In genomic region chr16:67457611-67458010, GRCh38 we compare ENCODE assay signal across 20 cellular contexts. TPM values are rescaled to one million over a fixed set of nuclear protein-coding genes. Genes with fewer than 3 reads are reported as not detected.
DNase-seq lines count a peak whose midpoint lies in the region; ATAC-seq, FAIRE-seq and TF ChIP-seq lines count a peak whose summit lies in the region.
"Had no signal": no experiment of that assay in that cellular context is flagged by ENCODE, and none has a peak within 500 bp of the region (broad histone marks: within the 10 kb centered on the region; RNA-seq: fewer than 3 reads in every experiment).

No MANE protein-coding gene starts in this region.

- in situ Hi-C loops in HepG2 (cut with HindIII; ENCODE audit: extremely low pct_ligation_motif_present, low pct_unique_long_range_greater_than_20kb): no loop called here
- in situ Hi-C loops in gastrocnemius medialis (cut with MboI; ENCODE audit: low sequenced_read_pairs in 4 of 4): no loop called here

- no peak for DNase-seq in HepG2 (ENCODE audit: low spot score)
- no peak for DNase-seq in right lobe of liver
- DNase-seq in left lung: no peak
- no peak for DNase-seq in gastrocnemius medialis
- DNase-seq in SIG-M5 treated with dmso at 0.1 percent for 504 hours (lab: John Stamatoyannopoulos, UW; ENCODE audit: unreplicated experiment): no peak
- DNase-seq in stimulated activated naive CD8-positive, alpha-beta T cell treated with anti-CD3 and anti-CD28 coated beads, Interleukin-15, amount 100 ng/mL, for 72 hours: no peak
- DNase-seq in left lobe of liver (ENCODE audit: low spot score): no peak
- no peak for DNase-seq in trophoblast cell
- DNase-seq: activated CD8-positive, alpha-beta T cell treated with anti-CD3 and anti-CD28 coated beads for 36 hours; adrenal gland; CD8-positive, alpha-beta T cell; mesendoderm; MM.1S; NCI-H187; NCI-H526 treated with DMSO at 0.1 percent for 48 hours; PC-3 had no signal

- no peak overlapping the region for H2AK5ac ChIP-seq in trophoblast cell (ENCODE audit: low read length)

- no peak overlapping the region for H3K4me2 ChIP-seq in HepG2 (ENCODE audit: low read depth, low read length)
- H3K4me2 ChIP-seq in trophoblast cell (ENCODE audit: low read length): no peak overlapping the region

- no peak overlapping the region for H3K4ac ChIP-seq in trophoblast cell (ENCODE audit: low read depth, low read length)

- H3K14ac ChIP-seq in trophoblast cell (ENCODE audit: low read length): no peak overlapping the region

- H3K9me3 Mint-ChIP-seq in stimulated activated naive CD8-positive, alpha-beta T cell treated with anti-CD3 and anti-CD28 coated beads, Interleukin-15, amount 100 ng/mL, for 72 hours: no peaks in the 10 kb centered on the region
- H3K9me3 Mint-ChIP-seq: activated CD8-positive, alpha-beta T cell treated with anti-CD3 and anti-CD28 coated beads for 36 hours; activated T-helper 1 cell treated with anti-CD3 and anti-CD28 coated beads, Interleukin-12 subunit alpha, Interleukin-12 subunit beta, Interleukin-2, Interleukin-4 antibody, amounts not matched to agents 30 ng/mL and 10 ng/mL and 1 ng/mL, durations not matched to agents 14 hours and 24 hours and 36 hours; CD8-positive, alpha-beta T cell had no signal

- H3K27me3 Mint-ChIP-seq in stimulated activated naive CD8-positive, alpha-beta T cell treated with anti-CD3 and anti-CD28 coated beads, Interleukin-15, amount 100 ng/mL, for 72 hours: no peaks in the 10 kb centered on the region
- H3K27me3 Mint-ChIP-seq: activated CD8-positive, alpha-beta T cell treated with anti-CD3 and anti-CD28 coated beads for 36 hours; progenitor cell of endocrine pancreas had no signal

- H3K18ac ChIP-seq in trophoblast cell (ENCODE audit: low read length): no peak overlapping the region

- POLR2A ChIA-PET in HepG2 (lab: Yijun Ruan, JAX): no interaction called here

- H3K23ac ChIP-seq in trophoblast cell (ENCODE audit: low read length): no peak overlapping the region

- H3K4me3 ChIP-seq in HepG2 (replicated peaks in 1 of 3; ENCODE audit: insufficient read depth in 1 of 3, low read depth in 2 of 3, low read length in 3 of 3) (no peak overlapping the region), right lobe of liver (no peak overlapping the region), left lung (no peak overlapping the region), gastrocnemius medialis (no peak overlapping the region), trophoblast cell (ENCODE audit: low read depth, low read length) (no peak overlapping the region)
- H3K4me3 ChIP-seq: adrenal gland had no signal

- no peak overlapping the region for H2BK12ac ChIP-seq in trophoblast cell (ENCODE audit: low read length)

- H3K4me1 ChIP-seq in HepG2 (ENCODE audit: insufficient read depth, low read length) (peaks cover 22% of the 10 kb centered on the region), right lobe of liver (peaks cover 0 to 29% (median 17%) of the 10 kb centered on the region in 4 donors), left lung (peaks cover 41 to 74% of the 10 kb centered on the region in 2 donors), gastrocnemius medialis (peaks cover 73 to 77% of the 10 kb centered on the region in 2 donors), trophoblast cell (ENCODE audit: control insufficient read depth in 1 of 2, insufficient read depth in 2 of 2, low read length in 2 of 2) (peaks cover 2 to 5% of the 10 kb centered on the region in 2 experiments)

- H3K4me3 Mint-ChIP-seq in stimulated activated naive CD8-positive, alpha-beta T cell treated with anti-CD3 and anti-CD28 coated beads, Interleukin-15, amount 100 ng/mL, for 72 hours: no peak overlapping the region
- H3K4me3 Mint-ChIP-seq: activated CD8-positive, alpha-beta T cell treated with anti-CD3 and anti-CD28 coated beads for 36 hours; activated T-helper 1 cell treated with anti-CD3 and anti-CD28 coated beads, Interleukin-12 subunit alpha, Interleukin-12 subunit beta, Interleukin-2, Interleukin-4 antibody, amounts not matched to agents 30 ng/mL and 10 ng/mL and 1 ng/mL, durations not matched to agents 14 hours and 24 hours and 36 hours; CD8-positive, alpha-beta T cell had no signal

- peak overlapping the region in 1 of 2 donors; percentile 56 for H3K27ac Mint-ChIP-seq in stimulated activated naive CD8-positive, alpha-beta T cell treated with anti-CD3 and anti-CD28 coated beads, Interleukin-15, amount 100 ng/mL, for 72 hours
- H3K27ac Mint-ChIP-seq: activated CD8-positive, alpha-beta T cell treated with anti-CD3 and anti-CD28 coated beads for 36 hours; activated T-helper 1 cell treated with anti-CD3 and anti-CD28 coated beads, Interleukin-12 subunit alpha, Interleukin-12 subunit beta, Interleukin-2, Interleukin-4 antibody, amounts not matched to agents 30 ng/mL and 10 ng/mL and 1 ng/mL, durations not matched to agents 14 hours and 24 hours and 36 hours; progenitor cell of endocrine pancreas had no signal

- H3K4me1 Mint-ChIP-seq in stimulated activated naive CD8-positive, alpha-beta T cell treated with anti-CD3 and anti-CD28 coated beads, Interleukin-15, amount 100 ng/mL, for 72 hours: peaks cover 13% of the 10 kb centered on the region

- H2BK5ac ChIP-seq in trophoblast cell (ENCODE audit: low read depth, low read length, poor library complexity): no peak overlapping the region

- H2BK120ac ChIP-seq in trophoblast cell (ENCODE audit: insufficient read depth, low read length, poor library complexity): no peak overlapping the region

- TF ChIP-seq EP300 in HepG2 (IDR thresholded peaks at IDR 0.05; ENCODE audit: low read depth in 2 of 2, low read length in 2 of 2) (no peak), HepG2 (CRISPR knock-in tag; IDR thresholded peaks at IDR 0.05; ENCODE audit: borderline replicate concordance) (no peak)

- ATAC-seq in HepG2: no peak
- no peak for ATAC-seq in right lobe of liver
- no peak for ATAC-seq in left lung
- no peak for ATAC-seq in gastrocnemius medialis
- ATAC-seq in stimulated activated naive CD8-positive, alpha-beta T cell treated with anti-CD3 and anti-CD28 coated beads, Interleukin-15, amount 100 ng/mL, for 72 hours: no peak
- no peak for ATAC-seq in left lobe of liver
- ATAC-seq: activated CD8-positive, alpha-beta T cell treated with anti-CD3 and anti-CD28 coated beads for 36 hours; CD8-positive, alpha-beta T cell; PC-3 had no signal

- FAIRE-seq in HepG2 (lab: Jason Lieb, UNC): no peak
- FAIRE-seq: HTR-8/SVneo had no signal

- H3K9ac ChIP-seq in HepG2 (ENCODE audit: insufficient read depth, low read depth, low read length) (no peak overlapping the region), trophoblast cell (ENCODE audit: low read length) (no peak overlapping the region)

- TF ChIP-seq POLR2A in HepG2 (IDR thresholded peaks at IDR 0.05; ENCODE audit: insufficient read depth in 1 of 2, low read depth in 2 of 2, low read length in 2 of 2): no peak
- TF ChIP-seq POLR2A in right lobe of liver (IDR thresholded peaks at IDR 0.05): no peak
- no peak for TF ChIP-seq POLR2A in gastrocnemius medialis (IDR thresholded peaks at IDR 0.05)

- no peaks in the 10 kb centered on the region for H3K9me3 ChIP-seq in HepG2 (ENCODE audit: low read length)
- H3K9me3 ChIP-seq in right lobe of liver: no peaks in the 10 kb centered on the region
- H3K9me3 ChIP-seq in left lung: no peaks in the 10 kb centered on the region
- no peaks in the 10 kb centered on the region for H3K9me3 ChIP-seq in gastrocnemius medialis
- H3K9me3 ChIP-seq in trophoblast cell (ENCODE audit: insufficient read depth, low read depth, low read length): no peaks in the 10 kb centered on the region
- H3K9me3 ChIP-seq: adrenal gland had no signal

- no peak overlapping the region for H4K12ac ChIP-seq in trophoblast cell (ENCODE audit: low read depth, low read length)

- no peak overlapping the region for H4K8ac ChIP-seq in trophoblast cell (ENCODE audit: low read depth, low read length)

- CTCF ChIA-PET in HepG2 (lab: Yijun Ruan, JAX; ENCODE audit: low intra/inter-chr PET ratio, low total read pairs): no interaction called here

- no peak overlapping the region for H4K91ac ChIP-seq in trophoblast cell (ENCODE audit: low read depth, low read length)

- intact Hi-C loops in HepG2 (cut with micrococcal nuclease; ENCODE audit: unreplicated experiment): no loop called here
- intact Hi-C loops in right lobe of liver (cut with DNase I): no loop called here
- intact Hi-C loops in left lung (cut with DNase I): no loop called here
- intact Hi-C loops in gastrocnemius medialis (cut with DNase I; ENCODE audit: low total_unique reads): no loop called here

- TF ChIP-seq RAD21 in HepG2 (CRISPR knock-in tag; IDR thresholded peaks at IDR 0.05): no peak

- H3K27ac ChIP-seq in HepG2 (ENCODE audit: extremely low read length, insufficient read depth, low read length): no peak overlapping the region
- peak overlapping the region in 1 of 3 donors; percentile 47 for H3K27ac ChIP-seq in right lobe of liver
- H3K27ac ChIP-seq in left lung: peak overlapping the region; percentile 71 to 75
- peak overlapping the region; percentile 54 to 90 (median 70) for H3K27ac ChIP-seq in gastrocnemius medialis
- no peak overlapping the region for H3K27ac ChIP-seq in trophoblast cell (ENCODE audit: low read depth, low read length)

- no peaks in the 10 kb centered on the region for H3K79me1 ChIP-seq in trophoblast cell (ENCODE audit: low read length)

- TF ChIP-seq CTCF in HepG2 (CRISPR knock-in tag; IDR thresholded peaks at IDR 0.05): no peak
- no peak for TF ChIP-seq CTCF in right lobe of liver (IDR thresholded peaks at IDR 0.05)
- no peak for TF ChIP-seq CTCF in left lung (IDR thresholded peaks at IDR 0.05)
- no peak for TF ChIP-seq CTCF in gastrocnemius medialis (IDR thresholded peaks at IDR 0.05 in 4 of 5, conservative IDR thresholded peaks at IDR 0.05 in 1 of 5)

- BruUV-seq in HepG2 (replicated peaks; lab: Mats Ljungman, UMichigan): no TSS peak

- H3K36me3 ChIP-seq in HepG2 (replicated peaks in 1 of 2; ENCODE audit: control insufficient read depth in 1 of 2, insufficient read depth in 2 of 2, low read length in 2 of 2) (peaks cover 6 to 16% of the 10 kb centered on the region in 2 experiments; a peak in 4 of 5 replicates), right lobe of liver (peaks cover 0 to under 1% (median 0%) of the 10 kb centered on the region in 4 donors), left lung (peaks cover 0 to 47% of the 10 kb centered on the region in 2 donors), gastrocnemius medialis (no peaks in the 10 kb centered on the region), trophoblast cell (ENCODE audit: control insufficient read depth in 1 of 2, insufficient read depth in 2 of 2, low read length in 2 of 2) (peaks cover 26 to 30% of the 10 kb centered on the region in 2 experiments)

- H4K20me1 ChIP-seq in HepG2 (ENCODE audit: insufficient read depth, low read length): no peaks in the 10 kb centered on the region; the same call in 1 of the 2 replicates

- WGBS in HepG2 (ENCODE audit: low lambda C conversion rate): 88% methylated on average over 7 of the region's 7 CpGs
- 100% methylated on average over 1 of the region's 7 CpGs for WGBS in right lobe of liver (ENCODE audit: insufficient coverage, low coverage, low lambda C conversion rate, missing lambda C conversion rate)
- no CpG with 5 or more reads among the region's 7 CpGs for WGBS in trophoblast cell (ENCODE audit: extremely low coverage, insufficient coverage, insufficient read length)

- H2AFZ ChIP-seq in HepG2 (ENCODE audit: low read length): no peak overlapping the region
- H2AFZ ChIP-seq in trophoblast cell (ENCODE audit: insufficient read depth, low read length, poor library complexity): no peak overlapping the region

- no peaks in the 10 kb centered on the region for H3K27me3 ChIP-seq in HepG2 (ENCODE audit: control insufficient read depth in 1 of 2, insufficient read depth in 2 of 2, low read length in 2 of 2)
- H3K27me3 ChIP-seq in right lobe of liver: no peaks in the 10 kb centered on the region
- H3K27me3 ChIP-seq in left lung: no peaks in the 10 kb centered on the region
- H3K27me3 ChIP-seq in gastrocnemius medialis: no peaks in the 10 kb centered on the region
- H3K27me3 ChIP-seq in trophoblast cell (ENCODE audit: insufficient read depth, low read length): no peaks in the 10 kb centered on the region
- H3K27me3 ChIP-seq: adrenal gland had no signal

- H3K79me2 ChIP-seq in HepG2 (ENCODE audit: insufficient read depth, low read length) (no peaks in the 10 kb centered on the region), trophoblast cell (ENCODE audit: control insufficient read depth, insufficient read depth, low read length, poor library complexity) (no peaks in the 10 kb centered on the region)

RNA-seq across cellular contexts. Expression of gene ATP6V0D1, which starts 23.3 kb away (rescaled TPM):
- total RNA-seq in HepG2 (2016; rRNA removed; fragmentation: Illumina TruSeq; extraction: Trizol) (49.5 and 51.1 TPM in 2 replicates), right lobe of liver (10 to 100 TPM; 33.6 to 84.6 (median 47.0) TPM), left lung (100 to 1,000 TPM; 142 to 185 TPM), gastrocnemius medialis (100 to 1,000 TPM; 117 to 211 (median 157) TPM), left lobe of liver (48.2 TPM)
- total RNA-seq in HepG2 (2016; cell fraction: cytosol; rRNA removed; fragmentation: Illumina TruSeq; extraction: Trizol; ENCODE audit: low read depth): 13.5 and 16.0 TPM in 2 replicates
- total RNA-seq in HepG2 (2016; cell fraction: insoluble cytoplasmic fraction; rRNA removed; fragmentation: Illumina TruSeq; extraction: Trizol): 45.3 and 52.4 TPM in 2 replicates
- 23.6 and 25.5 TPM in 2 replicates for total RNA-seq in HepG2 (2016; cell fraction: membrane; rRNA removed; fragmentation: Illumina TruSeq; extraction: Trizol)
- total RNA-seq in HepG2 (2016; cell fraction: nucleus; rRNA removed; fragmentation: Illumina TruSeq; extraction: Trizol): 26.3 and 30.4 TPM in 2 replicates
- 54.2 and 61.3 TPM in 2 replicates for polyA plus RNA-seq in HepG2 (2011; rRNA removed)
- 55.2 and 57.9 TPM in 2 replicates for polyA plus RNA-seq in HepG2 (2011; cell fraction: cytosol; rRNA removed)
- 32.7 and 35.9 TPM in 2 replicates for polyA plus RNA-seq in HepG2 (2011; cell fraction: nucleus; rRNA removed)
- 29.3 and 41.3 TPM in 2 replicates for polyA plus RNA-seq in HepG2 (2012)
- 16.4 and 17.3 TPM in 2 replicates for polyA plus RNA-seq in HepG2 (2016; cell fraction: cytosol; fragmentation: Illumina TruSeq; extraction: Trizol; ENCODE audit: low read depth)
- polyA plus RNA-seq in HepG2 (2016; cell fraction: insoluble cytoplasmic fraction; fragmentation: Illumina TruSeq; extraction: Trizol; ENCODE audit: low read depth): 55.4 and 63.8 TPM in 2 replicates
- polyA plus RNA-seq in HepG2 (2016; cell fraction: membrane; fragmentation: Illumina TruSeq; extraction: Trizol; ENCODE audit: low read depth): 21.4 and 22.6 TPM in 2 replicates
- polyA plus RNA-seq in HepG2 (2016; cell fraction: nucleus; fragmentation: Illumina TruSeq; extraction: Trizol; ENCODE audit: insufficient read depth, low read depth): 45.0 and 53.3 TPM in 2 replicates
- polyA minus RNA-seq in HepG2 (2011; rRNA and poly(A)+ RNA removed; ENCODE audit: low replicate concordance): 104 and 246 TPM in 2 replicates
- polyA minus RNA-seq in HepG2 (2011; cell fraction: cytosol; rRNA and poly(A)+ RNA removed): 37.9 and 45.0 TPM in 2 replicates
- 14.7 and 19.8 TPM in 2 replicates for polyA minus RNA-seq in HepG2 (2011; cell fraction: nucleus; rRNA and poly(A)+ RNA removed)
- 101 and 104 TPM in 2 replicates for polyA plus RNA-seq in trophoblast cell (2013)

RNA-seq across cellular contexts. Expression of gene AGRP, which starts 25.7 kb away (rescaled TPM):
- total RNA-seq in HepG2 (2016; rRNA removed; fragmentation: Illumina TruSeq; extraction: Trizol) (not detected in 2 replicates), right lobe of liver (not detected), left lung (1 to 10 TPM; 1.5 to 1.9 TPM), gastrocnemius medialis (not detected), left lobe of liver (not detected)
- not detected in 2 replicates for total RNA-seq in HepG2 (2016; cell fraction: cytosol; rRNA removed; fragmentation: Illumina TruSeq; extraction: Trizol; ENCODE audit: low read depth)
- not detected in 2 replicates for total RNA-seq in HepG2 (2016; cell fraction: insoluble cytoplasmic fraction; rRNA removed; fragmentation: Illumina TruSeq; extraction: Trizol)
- 0.28 TPM in 1 of 2 replicates, not detected in the other for total RNA-seq in HepG2 (2016; cell fraction: membrane; rRNA removed; fragmentation: Illumina TruSeq; extraction: Trizol)
- not detected in 2 replicates for total RNA-seq in HepG2 (2016; cell fraction: nucleus; rRNA removed; fragmentation: Illumina TruSeq; extraction: Trizol)
- not detected in 2 replicates for polyA plus RNA-seq in HepG2 (2011; rRNA removed)
- 0.34 TPM in 1 of 2 replicates, not detected in the other for polyA plus RNA-seq in HepG2 (2011; cell fraction: cytosol; rRNA removed)
- polyA plus RNA-seq in HepG2 (2011; cell fraction: nucleus; rRNA removed): not detected in 2 replicates
- polyA plus RNA-seq in HepG2 (2012): 0.75 TPM in 1 of 2 replicates, not detected in the other
- polyA plus RNA-seq in HepG2 (2016; cell fraction: cytosol; fragmentation: Illumina TruSeq; extraction: Trizol; ENCODE audit: low read depth): not detected in 2 replicates
- polyA plus RNA-seq in HepG2 (2016; cell fraction: insoluble cytoplasmic fraction; fragmentation: Illumina TruSeq; extraction: Trizol; ENCODE audit: low read depth): not detected in 2 replicates
- polyA plus RNA-seq in HepG2 (2016; cell fraction: membrane; fragmentation: Illumina TruSeq; extraction: Trizol; ENCODE audit: low read depth): not detected in 2 replicates
- polyA plus RNA-seq in HepG2 (2016; cell fraction: nucleus; fragmentation: Illumina TruSeq; extraction: Trizol; ENCODE audit: insufficient read depth, low read depth): not detected in 2 replicates
- not detected in 2 replicates for polyA minus RNA-seq in HepG2 (2011; rRNA and poly(A)+ RNA removed; ENCODE audit: low replicate concordance)
- polyA minus RNA-seq in HepG2 (2011; cell fraction: cytosol; rRNA and poly(A)+ RNA removed): not detected in 2 replicates
- not detected in 2 replicates for polyA minus RNA-seq in HepG2 (2011; cell fraction: nucleus; rRNA and poly(A)+ RNA removed)
- not detected in 2 replicates for polyA plus RNA-seq in trophoblast cell (2013)
- total RNA-seq: activated CD8-positive, alpha-beta T cell treated with anti-CD3 and anti-CD28 coated beads for 36 hours; activated T-helper 1 cell treated with anti-CD3 and anti-CD28 coated beads, Interleukin-12 subunit alpha, Interleukin-12 subunit beta, Interleukin-2, Interleukin-4 antibody, amounts not matched to agents 30 ng/mL and 10 ng/mL and 1 ng/mL, durations not matched to agents 14 hours and 24 hours and 36 hours; CD8-positive, alpha-beta T cell; H4; PC-3; progenitor cell of endocrine pancreas had no signal

RNA-seq across cellular contexts. Expression of gene HSD11B2, which starts 26.7 kb away (rescaled TPM):
- 6.7 and 13.6 TPM in 2 replicates for total RNA-seq in HepG2 (2016; rRNA removed; fragmentation: Illumina TruSeq; extraction: Trizol)
- total RNA-seq in HepG2 (2016; cell fraction: cytosol; rRNA removed; fragmentation: Illumina TruSeq; extraction: Trizol; ENCODE audit: low read depth): 3.9 and 4.1 TPM in 2 replicates
- total RNA-seq in HepG2 (2016; cell fraction: insoluble cytoplasmic fraction; rRNA removed; fragmentation: Illumina TruSeq; extraction: Trizol): 5.4 and 13.4 TPM in 2 replicates
- 8.8 TPM in 2 replicates for total RNA-seq in HepG2 (2016; cell fraction: membrane; rRNA removed; fragmentation: Illumina TruSeq; extraction: Trizol)
- 14.6 and 15.0 TPM in 2 replicates for total RNA-seq in HepG2 (2016; cell fraction: nucleus; rRNA removed; fragmentation: Illumina TruSeq; extraction: Trizol)
- polyA plus RNA-seq in HepG2 (2011; rRNA removed): 8.9 and 11.9 TPM in 2 replicates
- polyA plus RNA-seq in HepG2 (2011; cell fraction: cytosol; rRNA removed): 5.3 and 6.3 TPM in 2 replicates
- 34.2 and 34.3 TPM in 2 replicates for polyA plus RNA-seq in HepG2 (2011; cell fraction: nucleus; rRNA removed)
- 8.4 and 11.0 TPM in 2 replicates for polyA plus RNA-seq in HepG2 (2012)
- polyA plus RNA-seq in HepG2 (2016; cell fraction: cytosol; fragmentation: Illumina TruSeq; extraction: Trizol; ENCODE audit: low read depth): 6.5 and 9.3 TPM in 2 replicates
- 11.1 and 13.3 TPM in 2 replicates for polyA plus RNA-seq in HepG2 (2016; cell fraction: insoluble cytoplasmic fraction; fragmentation: Illumina TruSeq; extraction: Trizol; ENCODE audit: low read depth)
- polyA plus RNA-seq in HepG2 (2016; cell fraction: membrane; fragmentation: Illumina TruSeq; extraction: Trizol; ENCODE audit: low read depth): 11.3 and 12.9 TPM in 2 replicates
- polyA plus RNA-seq in HepG2 (2016; cell fraction: nucleus; fragmentation: Illumina TruSeq; extraction: Trizol; ENCODE audit: insufficient read depth, low read depth): 48.6 and 52.7 TPM in 2 replicates
- polyA minus RNA-seq in HepG2 (2011; rRNA and poly(A)+ RNA removed; ENCODE audit: low replicate concordance): 3.3 and 16.4 TPM in 2 replicates
- 4.1 and 8.5 TPM in 2 replicates for polyA minus RNA-seq in HepG2 (2011; cell fraction: cytosol; rRNA and poly(A)+ RNA removed)
- 8.7 and 11.3 TPM in 2 replicates for polyA minus RNA-seq in HepG2 (2011; cell fraction: nucleus; rRNA and poly(A)+ RNA removed)
- 1 to 10 TPM; 1.3 to 2.7 (median 2.1) TPM for total RNA-seq in right lobe of liver
- total RNA-seq in left lung: 1 to 10 TPM; 2.5 to 3.9 TPM
- total RNA-seq in gastrocnemius medialis: 1 to 10 TPM in 2 of 4 donors, not detected in 2; 2.3 to 4.1 TPM
- 3.1 TPM for total RNA-seq in left lobe of liver
- 20.6 and 23.3 TPM in 2 replicates for polyA plus RNA-seq in trophoblast cell (2013)
- total RNA-seq: CD8-positive, alpha-beta T cell had no signal

RNA-seq across cellular contexts. Expression of gene ZDHHC1, which starts 41.3 kb away (rescaled TPM):
- total RNA-seq in HepG2 (2016; rRNA removed; fragmentation: Illumina TruSeq; extraction: Trizol) (0.36 and 1.1 TPM in 2 replicates), right lobe of liver (1 to 10 TPM; 1.2 to 4.0 (median 1.8) TPM), left lung (10 to 100 TPM; 14.4 to 14.7 TPM), gastrocnemius medialis (10 to 100 TPM in 1 of 4 donors, 1 to 10 TPM in 3; 4.4 to 11.0 (median 8.9) TPM), left lobe of liver (1.6 TPM)
- total RNA-seq in HepG2 (2016; cell fraction: cytosol; rRNA removed; fragmentation: Illumina TruSeq; extraction: Trizol; ENCODE audit: low read depth): 1.6 and 1.9 TPM in 2 replicates
- 0.33 and 1.3 TPM in 2 replicates for total RNA-seq in HepG2 (2016; cell fraction: insoluble cytoplasmic fraction; rRNA removed; fragmentation: Illumina TruSeq; extraction: Trizol)
- 2.2 and 3.3 TPM in 2 replicates for total RNA-seq in HepG2 (2016; cell fraction: membrane; rRNA removed; fragmentation: Illumina TruSeq; extraction: Trizol)
- 0.96 and 3.2 TPM in 2 replicates for total RNA-seq in HepG2 (2016; cell fraction: nucleus; rRNA removed; fragmentation: Illumina TruSeq; extraction: Trizol)
- polyA plus RNA-seq in HepG2 (2011; rRNA removed): 0.47 and 0.51 TPM in 2 replicates
- 0.28 and 0.60 TPM in 2 replicates for polyA plus RNA-seq in HepG2 (2011; cell fraction: cytosol; rRNA removed)
- polyA plus RNA-seq in HepG2 (2011; cell fraction: nucleus; rRNA removed): 2.1 and 2.7 TPM in 2 replicates
- 0.36 and 1.0 TPM in 2 replicates for polyA plus RNA-seq in HepG2 (2012)
- polyA plus RNA-seq in HepG2 (2016; cell fraction: cytosol; fragmentation: Illumina TruSeq; extraction: Trizol; ENCODE audit: low read depth): 1.3 and 1.6 TPM in 2 replicates
- 0.35 and 0.63 TPM in 2 replicates for polyA plus RNA-seq in HepG2 (2016; cell fraction: insoluble cytoplasmic fraction; fragmentation: Illumina TruSeq; extraction: Trizol; ENCODE audit: low read depth)
- 1.2 and 1.6 TPM in 2 replicates for polyA plus RNA-seq in HepG2 (2016; cell fraction: membrane; fragmentation: Illumina TruSeq; extraction: Trizol; ENCODE audit: low read depth)
- polyA plus RNA-seq in HepG2 (2016; cell fraction: nucleus; fragmentation: Illumina TruSeq; extraction: Trizol; ENCODE audit: insufficient read depth, low read depth): 1.3 and 1.4 TPM in 2 replicates
- 1.6 and 5.9 TPM in 2 replicates for polyA minus RNA-seq in HepG2 (2011; rRNA and poly(A)+ RNA removed; ENCODE audit: low replicate concordance)
- 0.26 TPM in 1 of 2 replicates, not detected in the other for polyA minus RNA-seq in HepG2 (2011; cell fraction: cytosol; rRNA and poly(A)+ RNA removed)
- polyA minus RNA-seq in HepG2 (2011; cell fraction: nucleus; rRNA and poly(A)+ RNA removed): 1.6 and 3.5 TPM in 2 replicates
- polyA plus RNA-seq in trophoblast cell (2013): 1.7 TPM in 2 replicates
- total RNA-seq: CD8-positive, alpha-beta T cell had no signal

Comparison
In these comparisons a context has a peak if more than half of its experiments do, and no peak if none do; other contexts are left out.
1. H3K27ac ChIP-seq: peak in left lung (2 of 2) and gastrocnemius medialis (4 of 4); none in HepG2 (single experiment) and trophoblast cell (single experiment).